ENCODE assay signal across 34 cellular contexts in the genomic region with DNA sequence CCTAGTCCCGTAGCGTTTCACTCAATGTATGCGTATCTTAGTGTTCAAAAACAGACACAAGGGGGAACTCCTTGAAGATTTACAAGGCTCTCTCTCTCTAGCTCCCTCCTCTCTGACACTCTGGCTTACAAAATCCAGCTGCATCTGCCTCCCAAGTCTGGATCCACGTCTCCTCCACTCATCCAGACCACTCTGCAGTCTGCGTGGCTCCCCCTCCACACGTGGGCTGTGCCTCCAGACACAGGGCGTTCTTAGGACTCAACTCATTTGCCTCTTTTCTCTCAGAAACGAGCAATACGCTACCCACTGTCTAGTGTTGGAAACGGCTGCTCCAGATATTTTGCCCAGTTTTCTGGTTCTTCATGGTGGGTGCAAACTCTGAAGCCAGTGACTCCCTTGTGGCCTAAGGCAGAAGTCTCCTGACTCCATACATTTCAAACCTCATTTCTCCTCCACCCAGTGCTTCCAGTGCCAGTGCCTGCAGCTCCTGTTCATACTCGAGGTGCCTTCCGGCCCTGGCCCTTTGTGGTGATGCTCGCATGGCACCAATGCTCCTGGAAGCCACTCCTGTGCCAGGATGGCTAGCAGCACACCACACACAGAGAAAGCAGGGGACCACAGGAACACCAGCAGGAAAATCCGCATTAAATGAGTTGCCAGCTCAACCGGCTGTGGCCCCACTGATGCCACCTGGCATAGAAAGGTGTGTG. TPM values are rescaled to one million over a fixed set of nuclear protein-coding genes. Genes with fewer than 3 reads are reported as not detected.
DNase-seq lines count a peak whose midpoint lies in the region; ATAC-seq, FAIRE-seq and TF ChIP-seq lines count a peak whose summit lies in the region.
"Had no signal": no experiment of that assay in that cellular context is flagged by ENCODE, and none has a peak within 500 bp of the region (broad histone marks: within the 10 kb centered on the region; RNA-seq: fewer than 3 reads in every experiment).

No MANE protein-coding gene starts in this region.

- intact Hi-C loops in sigmoid colon (cut with DNase I): no loop called here

- H3K36me3 Mint-ChIP-seq in activated CD8-positive, alpha-beta memory T cell treated with anti-CD3 and anti-CD28 coated beads, Interleukin-2, amount 10 ng/mL, durations not matched to agents 7 days and 5 days: no peaks in the 10 kb centered on the region
- H3K36me3 Mint-ChIP-seq: stimulated activated effector memory CD8-positive, alpha-beta T cell treated with anti-CD3 and anti-CD28 coated beads, Interleukin-12 subunit alpha, Interleukin-12 subunit beta, amount 100 ng/mL, for 72 hours had no signal

- H3K4me3 Mint-ChIP-seq in activated CD8-positive, alpha-beta memory T cell treated with anti-CD3 and anti-CD28 coated beads, Interleukin-2, amount 10 ng/mL, durations not matched to agents 7 days and 5 days: no peak overlapping the region
- H3K4me3 Mint-ChIP-seq: B cell; stimulated activated effector memory CD8-positive, alpha-beta T cell treated with anti-CD3 and anti-CD28 coated beads, Interleukin-12 subunit alpha, Interleukin-12 subunit beta, amount 100 ng/mL, for 72 hours had no signal

- no peak overlapping the region for H3K27ac Mint-ChIP-seq in activated CD8-positive, alpha-beta memory T cell treated with anti-CD3 and anti-CD28 coated beads, Interleukin-2, amount 10 ng/mL, durations not matched to agents 7 days and 5 days
- H3K27ac Mint-ChIP-seq: B cell; stimulated activated effector memory CD8-positive, alpha-beta T cell treated with anti-CD3 and anti-CD28 coated beads, Interleukin-12 subunit alpha, Interleukin-12 subunit beta, amount 100 ng/mL, for 72 hours had no signal

- no peaks in the 10 kb centered on the region for H3K9me3 Mint-ChIP-seq in activated CD8-positive, alpha-beta memory T cell treated with anti-CD3 and anti-CD28 coated beads, Interleukin-2, amount 10 ng/mL, durations not matched to agents 7 days and 5 days (ENCODE audit: low read depth)
- H3K9me3 Mint-ChIP-seq: stimulated activated effector memory CD8-positive, alpha-beta T cell treated with anti-CD3 and anti-CD28 coated beads, Interleukin-12 subunit alpha, Interleukin-12 subunit beta, amount 100 ng/mL, for 72 hours had no signal

- no peak for ATAC-seq in activated CD8-positive, alpha-beta memory T cell treated with anti-CD3 and anti-CD28 coated beads, Interleukin-2, amount 10 ng/mL, durations not matched to agents 7 days and 5 days
- ATAC-seq in left lobe of liver (no peak), HG03280 (IDR thresholded peaks at IDR 0.05; ENCODE audit: unreplicated experiment) (no peak), GM19452 (IDR thresholded peaks at IDR 0.05; ENCODE audit: unreplicated experiment) (no peak)
- ATAC-seq: A549; gastrocnemius medialis; left lung; naive thymus-derived CD8-positive, alpha-beta T cell; stimulated activated effector memory CD8-positive, alpha-beta T cell treated with anti-CD3 and anti-CD28 coated beads, Interleukin-12 subunit alpha, Interleukin-12 subunit beta, amount 100 ng/mL, for 72 hours had no signal

- TF ChIP-seq EP300 in sigmoid colon (IDR thresholded peaks at IDR 0.05): no peak

- DNase-seq in activated effector memory CD4-positive, alpha-beta T cell treated with anti-CD3 and anti-CD28 coated beads, Interleukin-2, amount 50 U/mL, for 16 hours: peak; percentile 17
- DNase-seq in activated effector memory CD4-positive, alpha-beta T cell treated with Interleukin-2 at 50 U/mL for 16 hours: no peak
- peak; percentile 36 for DNase-seq in activated CD8-positive, alpha-beta memory T cell treated with anti-CD3 and anti-CD28 coated beads, Interleukin-2, amount 10 ng/mL, durations not matched to agents 7 days and 5 days
- DNase-seq in left lobe of liver (ENCODE audit: low spot score) (peak; percentile 41), sigmoid colon (peak; percentile 15), GM12892 (ENCODE audit: insufficient read length) (no peak)
- DNase-seq: activated CD4-positive, alpha-beta T cell treated with anti-CD3 and anti-CD28 coated beads, Interleukin-2, amount 50 U/mL, for 1 hour; COR-L47; cortex of kidney; esophagus squamous epithelium; HCEC 1CT; midbrain; NCI-H1105; NCI-H2029; NCI-H2227 treated with DMSO at 0.1 percent for 48 hours; NCI-H774; RPMI8226; small intestine; stimulated activated CD4-positive, alpha-beta T cell treated with anti-CD3 and anti-CD28 coated beads, Interleukin-2, amount 100 ng/mL, for 48 hours; T-helper 2 cell had no signal

- FAIRE-seq in GM12892 (lab: Jason Lieb, UNC): no peak
- FAIRE-seq: A549, small intestine had no signal

- no peaks in the 10 kb centered on the region for H3K4me1 Mint-ChIP-seq in activated CD8-positive, alpha-beta memory T cell treated with anti-CD3 and anti-CD28 coated beads, Interleukin-2, amount 10 ng/mL, durations not matched to agents 7 days and 5 days
- H3K4me1 Mint-ChIP-seq: B cell; naive thymus-derived CD8-positive, alpha-beta T cell; stimulated activated effector memory CD8-positive, alpha-beta T cell treated with anti-CD3 and anti-CD28 coated beads, Interleukin-12 subunit alpha, Interleukin-12 subunit beta, amount 100 ng/mL, for 72 hours had no signal

- no peak overlapping the region for H3K27ac ChIP-seq in sigmoid colon
- H3K27ac ChIP-seq: A549, adrenal gland, esophagus squamous epithelium, gastrocnemius medialis, hepatocyte, HL-60, left lung, SK-N-MC, suprapubic skin, vagina had no signal

- H3K9me3 ChIP-seq in sigmoid colon: no peaks in the 10 kb centered on the region
- H3K9me3 ChIP-seq: A549, adrenal gland, esophagus squamous epithelium, gastrocnemius medialis, left lung, suprapubic skin, vagina had no signal

- TF ChIP-seq POLR2A in sigmoid colon (IDR thresholded peaks at IDR 0.05): no peak
- no peak for TF ChIP-seq POLR2A in GM12892 (IDR thresholded peaks at IDR 0.05; ENCODE audit: low read depth, low read length)

- CTCF ChIA-PET in activated CD8-positive, alpha-beta memory T cell treated with anti-CD3 and anti-CD28 coated beads, Interleukin-2, amount 10 ng/mL, durations not matched to agents 7 days and 5 days (lab: Charles Lee): interaction anchor here (1.0 kb wide), 1 partner anchor 304 kb away, joined by 3 read pairs; no protein-coding TSS in a partner anchor

- peaks cover 2% of the 10 kb centered on the region for H3K27me3 Mint-ChIP-seq in activated CD8-positive, alpha-beta memory T cell treated with anti-CD3 and anti-CD28 coated beads, Interleukin-2, amount 10 ng/mL, durations not matched to agents 7 days and 5 days

- TF ChIP-seq CTCF in sigmoid colon (IDR thresholded peaks at IDR 0.05): no peak

- 85 to 86% methylated on average over 15 of the region's 15 CpGs for WGBS in sigmoid colon, 2 donors

- no peaks in the 10 kb centered on the region for H3K36me3 ChIP-seq in sigmoid colon
- H3K36me3 ChIP-seq: adrenal gland, esophagus squamous epithelium, gastrocnemius medialis, left lung, suprapubic skin, vagina had no signal

- no peak overlapping the region for H3K4me3 ChIP-seq in sigmoid colon
- H3K4me3 ChIP-seq: A549, adrenal gland, esophagus squamous epithelium, gastrocnemius medialis, hepatocyte, left lung, SK-N-MC, suprapubic skin, vagina had no signal

- no peaks in the 10 kb centered on the region for H3K4me1 ChIP-seq in sigmoid colon
- H3K4me1 ChIP-seq: A549, adrenal gland, esophagus squamous epithelium, gastrocnemius medialis, left lung, suprapubic skin, vagina had no signal

- no peaks in the 10 kb centered on the region for H3K27me3 ChIP-seq in sigmoid colon
- H3K27me3 ChIP-seq: adrenal gland, esophagus squamous epithelium, gastrocnemius medialis, hepatocyte, left lung, suprapubic skin, vagina had no signal

RNA-seq across cellular contexts. Expression of a gene that starts 24.1 kb away (rescaled TPM):
- total RNA-seq in activated CD8-positive, alpha-beta memory T cell treated with anti-CD3 and anti-CD28 coated beads, Interleukin-2, amount 10 ng/mL, durations not matched to agents 7 days and 5 days: under 1 TPM; 0.09 to 0.40 TPM
- total RNA-seq in left lobe of liver (0.05 TPM), sigmoid colon (under 1 TPM in 3 of 4 donors, not detected in 1; 0.27 to 0.36 (median 0.28) TPM)
- polyA plus RNA-seq in sigmoid colon: 1 to 10 TPM in 1 of 3 donors, under 1 TPM in 1, not detected in 1; under 0.01 to 2.4 TPM
- not detected for polyA plus RNA-seq in GM12892 (2012; ENCODE audit: missing spikeins)
- polyA plus RNA-seq: naive thymus-derived CD8-positive, alpha-beta T cell had no signal

Comparison
In these comparisons a context has a peak if more than half of its experiments do, and no peak if none do; other contexts are left out.
1. DNase-seq: peak in activated effector memory CD4-positive, alpha-beta T cell treated with anti-CD3 and anti-CD28 coated beads, Interleukin-2, amount 50 U/mL, for 16 hours (single experiment), activated CD8-positive, alpha-beta memory T cell treated with anti-CD3 and anti-CD28 coated beads, Interleukin-2, amount 10 ng/mL, durations not matched to agents 7 days and 5 days (single experiment), left lobe of liver (single experiment) and sigmoid colon (single experiment); none in activated effector memory CD4-positive, alpha-beta T cell treated with Interleukin-2 at 50 U/mL for 16 hours (single experiment) and GM12892 (single experiment).